Comparison of ENCODE assay signal across 8 cellular contexts in the genomic region with DNA sequence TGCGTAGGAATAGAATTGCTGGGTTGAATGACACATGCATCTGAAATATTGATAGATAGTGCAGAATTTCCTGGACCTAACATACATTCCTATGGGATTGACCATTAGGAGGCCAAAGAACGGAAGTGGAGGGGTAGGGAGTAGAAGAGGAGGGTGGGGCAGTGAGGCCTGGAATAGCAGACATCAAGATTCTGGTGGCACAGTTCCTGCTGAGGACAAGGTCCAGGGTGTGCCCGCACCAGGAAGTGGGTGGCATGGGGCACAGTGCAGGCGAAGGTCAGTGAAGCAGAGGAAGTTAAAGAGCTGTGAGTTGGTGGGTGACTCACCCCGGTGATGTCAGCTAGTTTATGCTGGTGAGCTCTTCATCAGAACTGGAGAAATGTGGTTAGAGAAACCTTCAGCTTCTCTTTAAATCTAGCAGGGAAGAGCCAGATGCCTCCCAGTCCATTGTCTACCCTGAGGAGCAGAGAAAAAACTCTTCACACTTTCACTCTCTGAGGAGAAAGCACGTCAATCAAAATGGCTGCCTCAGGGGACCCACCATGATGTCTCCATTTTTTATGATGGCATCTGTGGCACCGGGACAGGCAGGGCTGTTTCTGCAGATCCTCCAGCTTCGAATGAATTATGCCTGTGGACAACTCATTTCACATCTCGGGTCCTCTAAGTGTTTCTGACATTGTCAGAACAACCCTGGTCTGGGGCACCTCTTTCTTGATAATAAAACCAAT. TPM values are rescaled to one million over a fixed set of nuclear protein-coding genes. Genes with fewer than 3 reads are reported as not detected.
DNase-seq lines count a peak whose midpoint lies in the region; ATAC-seq and TF ChIP-seq lines count a peak whose summit lies in the region.

No MANE protein-coding gene starts in this region.

- H3K36me3 Mint-ChIP-seq in MCF 10A (ENCODE audit: insufficient read depth, unreplicated experiment), result no peaks in the 10 kb centered on the region
- peaks cover 3% of the 10 kb centered on the region for H3K36me3 Mint-ChIP-seq in activated CD4-positive, alpha-beta memory T cell treated with anti-CD3 and anti-CD28 coated beads, Interleukin-2, amount 10 ng/mL, durations not matched to agents 7 days and 5 days (ENCODE audit: low read depth)

- H3K4me3 ChIP-seq in breast epithelium, result no peak overlapping the region
- H3K4me3 ChIP-seq in epithelial cell of esophagus (ENCODE audit: low read length), result no peak overlapping the region
- H3K4me3 ChIP-seq in osteoblast (ENCODE audit: insufficient read depth, low read length), result no peak overlapping the region

- H3K79me2 ChIP-seq in osteoblast (ENCODE audit: insufficient read depth, low read length), result no peaks in the 10 kb centered on the region

- H3K27ac Mint-ChIP-seq in MCF 10A (ENCODE audit: low read depth, unreplicated experiment), result peak overlapping the region; percentile 86
- H3K27ac Mint-ChIP-seq in activated CD4-positive, alpha-beta memory T cell treated with anti-CD3 and anti-CD28 coated beads, Interleukin-2, amount 10 ng/mL, durations not matched to agents 7 days and 5 days, result peak overlapping the region; percentile 59

- TF ChIP-seq CTCF in MCF 10A (IDR thresholded peaks at IDR 0.05; ENCODE audit: unreplicated experiment) (no peak), breast epithelium (IDR thresholded peaks at IDR 0.05) (no peak), epithelial cell of esophagus (IDR thresholded peaks at IDR 0.05; ENCODE audit: insufficient read depth, low read depth, low read length, missing control alignments) (no peak), osteoblast (IDR thresholded peaks at IDR 0.05; ENCODE audit: extremely low read depth, low read depth, low read length) (no peak)

- no peaks in the 10 kb centered on the region for H3K27me3 ChIP-seq in breast epithelium
- H3K27me3 ChIP-seq in osteoblast (ENCODE audit: insufficient read depth, low read length), result no peaks in the 10 kb centered on the region

- TF ChIP-seq POLR2A in breast epithelium (IDR thresholded peaks at IDR 0.05), result no peak

- H3K4me1 ChIP-seq in breast epithelium, result no peaks in the 10 kb centered on the region
- peaks cover 74% of the 10 kb centered on the region for H3K4me1 ChIP-seq in osteoblast (ENCODE audit: insufficient read depth, low read length)

- intact Hi-C loops in MCF 10A (cut with micrococcal nuclease), result loop anchor here (1.0 to 10.0 kb wide), 2 partner anchors 327 to 357 kb away; no protein-coding TSS in a partner anchor
- intact Hi-C loops in breast epithelium (cut with DNase I; ENCODE audit: low total_unique reads), result loop anchor here (10.0 kb wide), 1 partner anchor 327 kb away; no protein-coding TSS in a partner anchor

- H2AFZ ChIP-seq in osteoblast (ENCODE audit: low read length), result no peak overlapping the region

- no peaks in the 10 kb centered on the region for H3K27me3 Mint-ChIP-seq in MCF 10A (ENCODE audit: insufficient read depth, unreplicated experiment)
- peaks cover 6% of the 10 kb centered on the region for H3K27me3 Mint-ChIP-seq in activated CD4-positive, alpha-beta memory T cell treated with anti-CD3 and anti-CD28 coated beads, Interleukin-2, amount 10 ng/mL, durations not matched to agents 7 days and 5 days

- H3K4me2 ChIP-seq in osteoblast (ENCODE audit: insufficient read depth, low read length), result no peak overlapping the region

- H3K27ac ChIP-seq in breast epithelium (peak overlapping the region in 1 of 2 donors; percentile 55), osteoblast (ENCODE audit: low read depth, low read length) (peak overlapping the region; percentile 100)

- H4K20me1 ChIP-seq in osteoblast (ENCODE audit: insufficient read depth, low read length), result no peaks in the 10 kb centered on the region

- POLR2A ChIA-PET in MCF 10A (lab: Yijun Ruan, JAX), result interaction anchor here (0.6 to 1.8 kb wide), 5 partner anchors 12 to 707 kb away, joined by 3 to 6 read pairs (median 3); no protein-coding TSS in a partner anchor
- POLR2A ChIA-PET in activated CD4-positive, alpha-beta memory T cell treated with anti-CD3 and anti-CD28 coated beads, Interleukin-2, amount 10 ng/mL, durations not matched to agents 7 days and 5 days (lab: Charles Lee), result interaction anchor here (0.5 to 9.5 kb wide), 25 partner anchors 9 to 572 kb away, joined by 3 to 129 read pairs (median 5); partner anchors contain the start of genes CD28, CTLA4 and CYP20A1

- no peaks in the 10 kb centered on the region for H3K9me3 ChIP-seq in breast epithelium
- no peaks in the 10 kb centered on the region for H3K9me3 ChIP-seq in osteoblast (ENCODE audit: low read depth, low read length)

- H3K36me3 ChIP-seq in breast epithelium (no peaks in the 10 kb centered on the region), osteoblast (ENCODE audit: insufficient read depth, low read length) (no peaks in the 10 kb centered on the region)

- H3K4me1 Mint-ChIP-seq in MCF 10A (ENCODE audit: insufficient read depth, unreplicated experiment), result peaks cover 27% of the 10 kb centered on the region
- peaks cover 76% of the 10 kb centered on the region for H3K4me1 Mint-ChIP-seq in activated CD4-positive, alpha-beta memory T cell treated with anti-CD3 and anti-CD28 coated beads, Interleukin-2, amount 10 ng/mL, durations not matched to agents 7 days and 5 days

- DNase-seq in MCF 10A (ENCODE audit: unreplicated experiment), result peak; percentile 85
- DNase-seq in breast epithelium (ENCODE audit: low spot score in 2 of 2), result no peak
- DNase-seq in M059J (ENCODE audit: low read depth), result peak; percentile 97
- DNase-seq in activated CD4-positive, alpha-beta memory T cell treated with anti-CD3 and anti-CD28 coated beads, Interleukin-2, amount 10 ng/mL, durations not matched to agents 7 days and 5 days, result peak; percentile 84
- DNase-seq in epithelial cell of esophagus (ENCODE audit: low read depth), result peak; percentile 90
- peak; percentile 42 for DNase-seq in osteoblast (ENCODE audit: insufficient read length, low spot score, missing footprints)
- DNase-seq in NCI-H2196 treated with DMSO at 0.1 percent for 48 hours (lab: John Stamatoyannopoulos, UW; ENCODE audit: unreplicated experiment), result no peak

- H3K9me3 Mint-ChIP-seq in MCF 10A (ENCODE audit: unreplicated experiment), result no peaks in the 10 kb centered on the region
- H3K9me3 Mint-ChIP-seq in activated CD4-positive, alpha-beta memory T cell treated with anti-CD3 and anti-CD28 coated beads, Interleukin-2, amount 10 ng/mL, durations not matched to agents 7 days and 5 days, result no peaks in the 10 kb centered on the region

- CTCF ChIA-PET in MCF 10A (lab: Yijun Ruan, JAX), result interaction anchor here (0.7 to 1.7 kb wide), 3 partner anchors 48 to 327 kb away, joined by 3 to 9 read pairs (median 3); no protein-coding TSS in a partner anchor
- CTCF ChIA-PET in activated CD4-positive, alpha-beta memory T cell treated with anti-CD3 and anti-CD28 coated beads, Interleukin-2, amount 10 ng/mL, durations not matched to agents 7 days and 5 days (lab: Charles Lee), result interaction anchor here (0.9 to 8.0 kb wide), 12 partner anchors 8 to 326 kb away, joined by 3 to 93 read pairs (median 4); no protein-coding TSS in a partner anchor

- no peak for ATAC-seq in HG02852 (IDR thresholded peaks at IDR 0.05; ENCODE audit: unreplicated experiment)

- H3K4me3 Mint-ChIP-seq in MCF 10A (ENCODE audit: unreplicated experiment), result no peak overlapping the region
- H3K4me3 Mint-ChIP-seq in activated CD4-positive, alpha-beta memory T cell treated with anti-CD3 and anti-CD28 coated beads, Interleukin-2, amount 10 ng/mL, durations not matched to agents 7 days and 5 days, result peak overlapping the region; percentile 2

- BruUV-seq in MCF 10A (replicated peaks; lab: Mats Ljungman, UMichigan), result no TSS peak

RNA-seq across cellular contexts. Expression of gene CTLA4, which starts 55.9 kb away (rescaled TPM):
- not detected in 2 replicates for total RNA-seq in MCF 10A (2022)
- total RNA-seq in breast epithelium, result 1 to 10 TPM in 1 of 3 donors, under 1 TPM in 2; 0.64 to 1.8 (median 0.98) TPM
- not detected in 2 replicates for total RNA-seq in M059J (2014; rRNA removed; shearing (Covaris generic))
- 100 to 1,000 TPM in 1 of 2 experiments, 10 to 100 TPM in 1; 98.1 to 101 TPM for total RNA-seq in activated CD4-positive, alpha-beta memory T cell treated with anti-CD3 and anti-CD28 coated beads, Interleukin-2, amount 10 ng/mL, durations not matched to agents 7 days and 5 days
- total RNA-seq in osteoblast, result under 0.01 TPM in 1 of 2 replicates, not detected in the other

Comparison
In these comparisons a context has a peak if more than half of its experiments do, and no peak if none do; other contexts are left out.
1. DNase-seq: peak in MCF 10A (single experiment), M059J (single experiment), activated CD4-positive, alpha-beta memory T cell treated with anti-CD3 and anti-CD28 coated beads, Interleukin-2, amount 10 ng/mL, durations not matched to agents 7 days and 5 days (single experiment), epithelial cell of esophagus (single experiment) and osteoblast (single experiment); none in breast epithelium (0 of 2) and NCI-H2196 treated with DMSO at 0.1 percent for 48 hours (single experiment).
2. RNA of gene CTLA4, which starts 55.9 kb away (total RNA-seq): 98.1 to 101 TPM in activated CD4-positive, alpha-beta memory T cell treated with anti-CD3 and anti-CD28 coated beads, Interleukin-2, amount 10 ng/mL, durations not matched to agents 7 days and 5 days; 0.64 to 1.8 TPM in breast epithelium, not detected in MCF 10A, not detected in M059J and under 0.01 TPM in osteoblast; every median in the first group is over 10 times any median in the second.